8 cellular contexts compared by ENCODE assay signal in the genomic region with DNA sequence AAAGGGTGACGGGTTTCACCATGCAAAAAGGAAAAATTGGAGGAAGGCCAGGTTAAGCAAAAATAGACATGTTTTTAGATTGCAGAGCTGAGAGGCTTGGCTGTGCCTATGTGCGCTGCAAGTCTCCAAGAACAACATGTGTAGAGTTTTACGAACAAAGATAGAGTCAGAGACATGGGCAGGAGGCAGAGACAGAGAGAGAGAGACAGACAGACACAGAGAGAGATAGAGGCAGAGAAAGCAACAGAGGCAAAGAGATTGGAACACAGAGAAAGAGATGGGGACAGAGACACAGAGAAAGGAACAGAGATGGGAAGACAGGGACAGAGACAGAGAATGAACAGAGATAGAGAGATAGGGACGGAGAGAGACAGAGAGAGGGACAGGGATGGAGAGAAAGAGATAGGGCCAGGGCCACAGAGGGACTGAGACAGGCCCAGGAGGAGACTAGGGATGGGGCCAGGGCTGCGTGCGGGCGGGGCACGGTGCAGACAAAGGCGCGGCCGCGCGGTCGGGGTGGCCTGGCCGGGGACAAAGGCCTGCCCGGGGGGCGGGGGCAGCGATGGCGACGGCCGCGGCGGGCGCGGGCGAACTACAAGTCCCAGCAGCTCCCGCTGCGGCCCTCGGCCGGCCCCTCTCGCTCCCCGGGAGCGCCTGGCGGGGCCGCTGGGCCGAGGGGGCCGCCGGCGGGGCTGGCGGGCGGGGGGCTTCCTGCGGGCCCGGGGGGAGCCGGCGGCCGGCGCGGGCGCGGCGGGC. TPM values are rescaled to one million over a fixed set of nuclear protein-coding genes. Genes with fewer than 3 reads are reported as not detected.
A peak's percentile ranks its signal among the peaks of the same experiment; 100 is the strongest.
DNase-seq lines count a peak whose midpoint lies in the region; ATAC-seq and TF ChIP-seq lines count a peak whose summit lies in the region.

Gene ZNF358, plus strand, starts transcription at position 633 of the 756 bp plus-strand sequence. CDS start 3,140 bp downstream, outside the sequence.

- peak within 1 kb of the TSS; percentile 77 for H3K4me2 ChIP-seq in mesenchymal stem cell (ENCODE audit: low read length, poor library complexity, severe bottlenecking)

- H2BK12ac ChIP-seq in mesenchymal stem cell (ENCODE audit: low read length in 2 of 2): peak within 1 kb of the TSS; percentile 37 to 90

- peak within 1 kb of the TSS; percentile 95 to 100 for H3K18ac ChIP-seq in mesenchymal stem cell (ENCODE audit: low read depth in 1 of 2, low read length in 2 of 2)

- H2BK120ac ChIP-seq in mesenchymal stem cell (ENCODE audit: low read depth, low read length): peak within 1 kb of the TSS; percentile 99

- 13% methylated on average over 12 of the region's 51 CpGs for WGBS in mesenchymal stem cell

- POLR2A ChIA-PET in activated CD4-positive, alpha-beta memory T cell treated with anti-CD3 and anti-CD28 coated beads, Interleukin-2, amount 10 ng/mL, durations not matched to agents 7 days and 5 days (lab: Charles Lee): no interaction called here

- peaks cover 9 to 22% of the 10 kb centered on the region in 2 experiments for H3K36me3 ChIP-seq in mesenchymal stem cell (ENCODE audit: control insufficient read depth in 1 of 2, insufficient read depth in 2 of 2, low read depth in 1 of 2, low read length in 2 of 2)

- no peaks in the 10 kb centered on the region for H3K27me3 ChIP-seq in mesenchymal stem cell (ENCODE audit: control insufficient read depth in 1 of 2, insufficient read depth in 1 of 2, low read length in 2 of 2)

- peaks cover 11% of the 10 kb centered on the region for H3K4me1 Mint-ChIP-seq in activated CD4-positive, alpha-beta memory T cell treated with anti-CD3 and anti-CD28 coated beads, Interleukin-2, amount 10 ng/mL, durations not matched to agents 7 days and 5 days
- H3K4me1 Mint-ChIP-seq in stimulated activated naive CD8-positive, alpha-beta T cell treated with anti-CD3 and anti-CD28 coated beads, Interleukin-15, amount 100 ng/mL, for 72 hours: peaks cover 26% of the 10 kb centered on the region

- no peak within 1 kb of the TSS for H2AFZ ChIP-seq in mesenchymal stem cell (ENCODE audit: low read depth, low read length)

- no peak within 1 kb of the TSS for H3K27ac ChIP-seq in mesenchymal stem cell (ENCODE audit: low read length, poor library complexity, severe bottlenecking)

- CTCF ChIA-PET in activated CD4-positive, alpha-beta memory T cell treated with anti-CD3 and anti-CD28 coated beads, Interleukin-2, amount 10 ng/mL, durations not matched to agents 7 days and 5 days (lab: Charles Lee): no interaction called here

- H3K9ac ChIP-seq in mesenchymal stem cell (ENCODE audit: low read length): peak within 1 kb of the TSS; percentile 95

- H2AK5ac ChIP-seq in mesenchymal stem cell (ENCODE audit: low read length, severe bottlenecking): peak within 1 kb of the TSS; percentile 98

- H3K4me3 ChIP-seq in epithelial cell of esophagus (ENCODE audit: low read length) (peak within 1 kb of the TSS; percentile 64), mesenchymal stem cell (ENCODE audit: insufficient read depth in 1 of 2, low read depth in 1 of 2, low read length in 2 of 2) (peak within 1 kb of the TSS; percentile 84 to 93)

- peaks cover 29% of the 10 kb centered on the region for H3K79me1 ChIP-seq in mesenchymal stem cell (replicated peaks; ENCODE audit: low read length, poor library complexity, severe bottlenecking)

- H3K4ac ChIP-seq in mesenchymal stem cell (ENCODE audit: low read depth in 1 of 2, low read length in 2 of 2): peak within 1 kb of the TSS; percentile 100

- H4K91ac ChIP-seq in mesenchymal stem cell (ENCODE audit: low read length): peak within 1 kb of the TSS; percentile 100

- H3K27ac Mint-ChIP-seq in activated CD4-positive, alpha-beta memory T cell treated with anti-CD3 and anti-CD28 coated beads, Interleukin-2, amount 10 ng/mL, durations not matched to agents 7 days and 5 days: no peak within 1 kb of the TSS
- peak within 1 kb of the TSS; percentile 96 to 97 for H3K27ac Mint-ChIP-seq in stimulated activated naive CD8-positive, alpha-beta T cell treated with anti-CD3 and anti-CD28 coated beads, Interleukin-15, amount 100 ng/mL, for 72 hours

- peak within 1 kb of the TSS in 1 of 2 experiments; percentile 94 for H3K14ac ChIP-seq in mesenchymal stem cell (ENCODE audit: low read length in 2 of 2)

- no peaks in the 10 kb centered on the region for H3K36me3 Mint-ChIP-seq in activated CD4-positive, alpha-beta memory T cell treated with anti-CD3 and anti-CD28 coated beads, Interleukin-2, amount 10 ng/mL, durations not matched to agents 7 days and 5 days (ENCODE audit: low read depth)

- H3K9me3 Mint-ChIP-seq in activated CD4-positive, alpha-beta memory T cell treated with anti-CD3 and anti-CD28 coated beads, Interleukin-2, amount 10 ng/mL, durations not matched to agents 7 days and 5 days: no peaks in the 10 kb centered on the region
- no peaks in the 10 kb centered on the region for H3K9me3 Mint-ChIP-seq in stimulated activated naive CD8-positive, alpha-beta T cell treated with anti-CD3 and anti-CD28 coated beads, Interleukin-15, amount 100 ng/mL, for 72 hours

- peak within 1 kb of the TSS in 1 of 2 experiments; percentile 54 for H3K23ac ChIP-seq in mesenchymal stem cell (ENCODE audit: low read length in 2 of 2)

- peak within 1 kb of the TSS; percentile 100 for H2BK15ac ChIP-seq in mesenchymal stem cell (ENCODE audit: low read depth, poor library complexity, severe bottlenecking)

- peak within 1 kb of the TSS; percentile 100 for H4K8ac ChIP-seq in mesenchymal stem cell (ENCODE audit: low read length)

- peaks cover 29% of the 10 kb centered on the region for H3K27me3 Mint-ChIP-seq in activated CD4-positive, alpha-beta memory T cell treated with anti-CD3 and anti-CD28 coated beads, Interleukin-2, amount 10 ng/mL, durations not matched to agents 7 days and 5 days
- H3K27me3 Mint-ChIP-seq in stimulated activated naive CD8-positive, alpha-beta T cell treated with anti-CD3 and anti-CD28 coated beads, Interleukin-15, amount 100 ng/mL, for 72 hours: peaks cover 12% of the 10 kb centered on the region

- H3K9me3 ChIP-seq in mesenchymal stem cell (ENCODE audit: control insufficient read depth, low read length): no peaks in the 10 kb centered on the region

- peak; percentile 87 for ATAC-seq in stimulated activated naive CD8-positive, alpha-beta T cell treated with anti-CD3 and anti-CD28 coated beads, Interleukin-15, amount 100 ng/mL, for 72 hours
- no peak for ATAC-seq in GM21447 (IDR thresholded peaks at IDR 0.05; ENCODE audit: unreplicated experiment)

- H3K4me1 ChIP-seq in mesenchymal stem cell (ENCODE audit: control insufficient read depth, insufficient read depth, low read depth, low read length): peaks cover 13% of the 10 kb centered on the region

- peak within 1 kb of the TSS; percentile 64 for H3K4me3 Mint-ChIP-seq in activated CD4-positive, alpha-beta memory T cell treated with anti-CD3 and anti-CD28 coated beads, Interleukin-2, amount 10 ng/mL, durations not matched to agents 7 days and 5 days
- peak within 1 kb of the TSS; percentile 88 to 94 for H3K4me3 Mint-ChIP-seq in stimulated activated naive CD8-positive, alpha-beta T cell treated with anti-CD3 and anti-CD28 coated beads, Interleukin-15, amount 100 ng/mL, for 72 hours

- H2BK5ac ChIP-seq in mesenchymal stem cell (ENCODE audit: low read depth, low read length, poor library complexity, severe bottlenecking): peak within 1 kb of the TSS; percentile 14

- no peak for TF ChIP-seq CTCF in epithelial cell of esophagus (IDR thresholded peaks at IDR 0.05; ENCODE audit: insufficient read depth, low read depth, low read length, missing control alignments)

- peak; percentile 28 for DNase-seq in SIG-M5 treated with dmso at 0.1 percent for 504 hours (lab: John Stamatoyannopoulos, UW; ENCODE audit: unreplicated experiment)
- no peak for DNase-seq in SIG-M5 (lab: John Stamatoyannopoulos, UW)
- DNase-seq in NCI-H146 treated with DMSO at 0.1 percent for 48 hours (lab: John Stamatoyannopoulos, UW; ENCODE audit: unreplicated experiment): peak; percentile 43
- DNase-seq in activated CD4-positive, alpha-beta memory T cell treated with anti-CD3 and anti-CD28 coated beads, Interleukin-2, amount 10 ng/mL, durations not matched to agents 7 days and 5 days: peak; percentile 43
- DNase-seq in epithelial cell of esophagus (ENCODE audit: low read depth): no peak
- peak; percentile 68 for DNase-seq in mesenchymal stem cell
- peak; percentile 58 to 59 for DNase-seq in stimulated activated naive CD8-positive, alpha-beta T cell treated with anti-CD3 and anti-CD28 coated beads, Interleukin-15, amount 100 ng/mL, for 72 hours

RNA-seq across cellular contexts. Expression of gene ZNF358, which starts in this region (rescaled TPM):
- 1 to 10 TPM; 5.5 to 7.5 TPM for total RNA-seq in activated CD4-positive, alpha-beta memory T cell treated with anti-CD3 and anti-CD28 coated beads, Interleukin-2, amount 10 ng/mL, durations not matched to agents 7 days and 5 days
- 104 TPM for polyA plus RNA-seq in mesenchymal stem cell (2013, experiment 1 of 2)
- polyA plus RNA-seq in mesenchymal stem cell (2013, experiment 2 of 2): 105 TPM

Comparison
In these comparisons a context has a peak if more than half of its experiments do, and no peak if none do; other contexts are left out.
1. DNase-seq: peak in SIG-M5 treated with dmso at 0.1 percent for 504 hours (single experiment), NCI-H146 treated with DMSO at 0.1 percent for 48 hours (single experiment), activated CD4-positive, alpha-beta memory T cell treated with anti-CD3 and anti-CD28 coated beads, Interleukin-2, amount 10 ng/mL, durations not matched to agents 7 days and 5 days (single experiment), mesenchymal stem cell (single experiment) and stimulated activated naive CD8-positive, alpha-beta T cell treated with anti-CD3 and anti-CD28 coated beads, Interleukin-15, amount 100 ng/mL, for 72 hours (2 of 2); none in SIG-M5 (single experiment) and epithelial cell of esophagus (single experiment).